ENCODE assay signal across 19 cellular contexts in genomic region chr20:62326959-62327725, GRCh38. TPM values are rescaled to one million over a fixed set of nuclear protein-coding genes. Genes with fewer than 3 reads are reported as not detected.
DNase-seq lines count a peak whose midpoint lies in the region; ATAC-seq, FAIRE-seq and TF ChIP-seq lines count a peak whose summit lies in the region.
"Had no signal": no experiment of that assay in that cellular context is flagged by ENCODE, and none has a peak within 500 bp of the region (broad histone marks: within the 10 kb centered on the region; RNA-seq: fewer than 3 reads in every experiment).

No MANE protein-coding gene starts in this region.

- dilution Hi-C loops in endothelial cell of umbilical vein (cut with MboI; ENCODE audit: extremely low pct_ligation_motif_present, low sequenced_read_pairs): no loop called here

- DNase-seq in HepG2 (ENCODE audit: low spot score): no peak
- no peak for DNase-seq in right lobe of liver
- DNase-seq in PC-3: no peak
- DNase-seq in endothelial cell of umbilical vein (ENCODE audit: low read depth, low spot score): no peak
- DNase-seq in effector CD4-positive, alpha-beta T cell: no peak
- no peak for DNase-seq in T1000 (lab: John Stamatoyannopoulos, UW)
- DNase-seq: C1 segment of cervical spinal cord; CD4-positive, alpha-beta T cell; DMS153; DMS79 treated with DMSO at 0.1 percent for 48 hours; EL; HCEC 1CT; IMR-90 had no signal

- H3K27me3 ChIP-seq in HepG2 (ENCODE audit: control insufficient read depth in 1 of 2, insufficient read depth in 2 of 2, low read length in 2 of 2) (no peaks in the 10 kb centered on the region), right lobe of liver (no peaks in the 10 kb centered on the region), PC-3 (ENCODE audit: low read length) (no peaks in the 10 kb centered on the region), endothelial cell of umbilical vein (ENCODE audit: control insufficient read depth in 2 of 2, insufficient read depth in 2 of 2, low read length in 2 of 2) (no peaks in the 10 kb centered on the region)

- BruUV-seq in HepG2 (replicated peaks; lab: Mats Ljungman, UMichigan) (no TSS peak), PC-3 (replicated peaks; lab: Mats Ljungman, UMichigan) (TSS peak; percentile 10), endothelial cell of umbilical vein (replicated peaks; lab: Mats Ljungman, UMichigan) (TSS peak; percentile 32)

- ATAC-seq in HepG2: no peak
- ATAC-seq in right lobe of liver: no peak
- no peak for ATAC-seq in PC-3
- ATAC-seq in GM21723 (IDR thresholded peaks at IDR 0.05; ENCODE audit: unreplicated experiment): no peak

- H3K4me3 ChIP-seq in HepG2 (replicated peaks in 1 of 3; ENCODE audit: insufficient read depth in 1 of 3, low read depth in 2 of 3, low read length in 3 of 3) (no peak overlapping the region), right lobe of liver (no peak overlapping the region), PC-3 (ENCODE audit: low read length) (no peak overlapping the region), endothelial cell of umbilical vein (replicated peaks in 1 of 3; ENCODE audit: insufficient read depth in 1 of 3, low read depth in 1 of 3, low read length in 3 of 3) (no peak overlapping the region)

- CTCF ChIA-PET in HepG2 (lab: Yijun Ruan, JAX; ENCODE audit: low intra/inter-chr PET ratio, low total read pairs) (no interaction called here), PC-3 (lab: Charles Lee) (no interaction called here), endothelial cell of umbilical vein (lab: Charles Lee) (interaction anchor here (1.5 kb wide), 1 partner anchor 55 kb away, joined by 6 read pairs; no protein-coding TSS in a partner anchor)

- H3K9me3 ChIP-seq in HepG2 (ENCODE audit: low read length) (no peaks in the 10 kb centered on the region), right lobe of liver (no peaks in the 10 kb centered on the region), PC-3 (ENCODE audit: low read length) (no peaks in the 10 kb centered on the region), endothelial cell of umbilical vein (replicated peaks; ENCODE audit: control insufficient read depth, insufficient read depth, low read length) (no peaks in the 10 kb centered on the region)

- no peak for TF ChIP-seq RAD21 in HepG2 (CRISPR knock-in tag; IDR thresholded peaks at IDR 0.05)

- in situ Hi-C loops in HepG2 (cut with HindIII; ENCODE audit: extremely low pct_ligation_motif_present, low pct_unique_long_range_greater_than_20kb): no loop called here

- no peaks in the 10 kb centered on the region for H3K9me2 ChIP-seq in PC-3 (replicated peaks; ENCODE audit: low read length)

- no peaks in the 10 kb centered on the region for H3K4me1 ChIP-seq in HepG2 (ENCODE audit: insufficient read depth, low read length)
- peaks cover 0 to 3% (median 0%) of the 10 kb centered on the region in 4 donors for H3K4me1 ChIP-seq in right lobe of liver
- H3K4me1 ChIP-seq in PC-3 (ENCODE audit: insufficient read depth, low read length): no peaks in the 10 kb centered on the region
- H3K4me1 ChIP-seq in endothelial cell of umbilical vein (ENCODE audit: control insufficient read depth, extremely low read depth, insufficient read depth, low read length): no peaks in the 10 kb centered on the region

- H3K79me2 ChIP-seq in HepG2 (ENCODE audit: insufficient read depth, low read length) (no peaks in the 10 kb centered on the region), PC-3 (ENCODE audit: low read length) (no peaks in the 10 kb centered on the region), endothelial cell of umbilical vein (ENCODE audit: control insufficient read depth, insufficient read depth, low read length) (no peaks in the 10 kb centered on the region)

- H2AFZ ChIP-seq in HepG2 (ENCODE audit: low read length): no peak overlapping the region
- H2AFZ ChIP-seq in PC-3 (ENCODE audit: low read length): no peak overlapping the region
- H2AFZ ChIP-seq in endothelial cell of umbilical vein (ENCODE audit: low read depth, low read length): no peak overlapping the region

- H4K20me1 ChIP-seq in HepG2 (ENCODE audit: insufficient read depth, low read length) (no peaks in the 10 kb centered on the region), PC-3 (ENCODE audit: low read length) (no peaks in the 10 kb centered on the region), endothelial cell of umbilical vein (replicated peaks; ENCODE audit: control insufficient read depth, extremely low read depth, insufficient read depth, low read length) (no peaks in the 10 kb centered on the region)

- H3F3A ChIP-seq in PC-3 (ENCODE audit: low read length, unreplicated experiment): no peaks in the 10 kb centered on the region

- no peak overlapping the region for H3K27ac ChIP-seq in HepG2 (ENCODE audit: extremely low read length, insufficient read depth, low read length)
- no peak overlapping the region for H3K27ac ChIP-seq in right lobe of liver
- H3K27ac ChIP-seq in PC-3 (ENCODE audit: low read length): no peak overlapping the region
- no peak overlapping the region for H3K27ac ChIP-seq in endothelial cell of umbilical vein (ENCODE audit: insufficient read depth, low read depth, low read length)

- FAIRE-seq in HepG2 (lab: Jason Lieb, UNC): no peak
- FAIRE-seq in endothelial cell of umbilical vein (lab: Jason Lieb, UNC): no peak
- FAIRE-seq: A204.1, D721Med, G401.6, GM12891, GM19239 had no signal

- TF ChIP-seq POLR2A in HepG2 (IDR thresholded peaks at IDR 0.05; ENCODE audit: insufficient read depth in 1 of 2, low read depth in 2 of 2, low read length in 2 of 2): no peak; a peak in 1 of 4 replicates
- TF ChIP-seq POLR2A in right lobe of liver (IDR thresholded peaks at IDR 0.05): no peak
- no peak for TF ChIP-seq POLR2A in endothelial cell of umbilical vein (IDR thresholded peaks at IDR 0.05; ENCODE audit: low read depth, low read length)

- TF ChIP-seq EP300 in HepG2 (IDR thresholded peaks at IDR 0.05; ENCODE audit: low read depth in 2 of 2, low read length in 2 of 2) (no peak), HepG2 (CRISPR knock-in tag; IDR thresholded peaks at IDR 0.05; ENCODE audit: borderline replicate concordance) (no peak)

- H3K36me3 ChIP-seq in HepG2 (replicated peaks in 1 of 2; ENCODE audit: control insufficient read depth in 1 of 2, insufficient read depth in 2 of 2, low read length in 2 of 2) (peaks cover 66 to 93% of the 10 kb centered on the region in 2 experiments), right lobe of liver (peaks cover 0 to 13% (median 4%) of the 10 kb centered on the region in 4 donors), PC-3 (ENCODE audit: low read depth, low read length) (peaks cover 79% of the 10 kb centered on the region), endothelial cell of umbilical vein (ENCODE audit: control insufficient read depth in 2 of 2, extremely low read depth in 1 of 2, insufficient read depth in 2 of 2, low read length in 2 of 2) (peaks cover 22 to 58% of the 10 kb centered on the region in 2 experiments)

- no peak overlapping the region for H3K9ac ChIP-seq in HepG2 (ENCODE audit: insufficient read depth, low read depth, low read length)
- H3K9ac ChIP-seq in PC-3 (ENCODE audit: low read length): no peak overlapping the region
- H3K9ac ChIP-seq in endothelial cell of umbilical vein (replicated peaks; ENCODE audit: extremely low read depth, insufficient read depth, low read length): no peak overlapping the region

- POLR2A ChIA-PET in HepG2 (lab: Yijun Ruan, JAX) (interaction anchor here (1.0 to 1.2 kb wide), 2 partner anchors 8 to 41 kb away, joined by 3 to 5 read pairs; no protein-coding TSS in a partner anchor), PC-3 (lab: Charles Lee; ENCODE audit: unreplicated experiment) (no interaction called here), endothelial cell of umbilical vein (lab: Charles Lee) (no interaction called here)

- TF ChIP-seq CTCF in HepG2 (CRISPR knock-in tag; IDR thresholded peaks at IDR 0.05) (no peak), right lobe of liver (IDR thresholded peaks at IDR 0.05) (no peak), PC-3 (conservative IDR thresholded peaks at IDR 0.05; ENCODE audit: low read depth, low read length) (no peak), endothelial cell of umbilical vein (IDR thresholded peaks at IDR 0.05; ENCODE audit: extremely low read depth in 1 of 2, insufficient read depth in 1 of 2, low read depth in 1 of 2, low read length in 2 of 2) (no peak)

- 87% methylated on average over 29 of the region's 30 CpGs for WGBS in HepG2 (ENCODE audit: low lambda C conversion rate)
- WGBS in right lobe of liver (ENCODE audit: insufficient coverage, low coverage, low lambda C conversion rate, missing lambda C conversion rate): 95% methylated on average over 8 of the region's 30 CpGs

- H3K4me2 ChIP-seq in HepG2 (ENCODE audit: low read depth, low read length) (no peak overlapping the region), PC-3 (ENCODE audit: low read length) (no peak overlapping the region), endothelial cell of umbilical vein (ENCODE audit: insufficient read depth, low read length) (no peak overlapping the region)

- no peaks in the 10 kb centered on the region for H3K9me1 ChIP-seq in endothelial cell of umbilical vein (replicated peaks; ENCODE audit: control insufficient read depth, extremely low read depth, insufficient read depth, low read length)

- intact Hi-C loops in HepG2 (cut with micrococcal nuclease; ENCODE audit: unreplicated experiment): no loop called here
- intact Hi-C loops in right lobe of liver (cut with DNase I): no loop called here
- intact Hi-C loops in PC-3 (cut with micrococcal nuclease): no loop called here
- intact Hi-C loops in endothelial cell of umbilical vein (cut with micrococcal nuclease): no loop called here

RNA-seq across cellular contexts. Expression of gene ADRM1, which starts 24.3 kb away (rescaled TPM):
- total RNA-seq in HepG2 (2016; rRNA removed; fragmentation: Illumina TruSeq; extraction: Trizol): 143 and 154 TPM in 2 replicates
- 51.6 and 53.2 TPM in 2 replicates for total RNA-seq in HepG2 (2016; cell fraction: cytosol; rRNA removed; fragmentation: Illumina TruSeq; extraction: Trizol; ENCODE audit: low read depth)
- 149 and 159 TPM in 2 replicates for total RNA-seq in HepG2 (2016; cell fraction: insoluble cytoplasmic fraction; rRNA removed; fragmentation: Illumina TruSeq; extraction: Trizol)
- total RNA-seq in HepG2 (2016; cell fraction: membrane; rRNA removed; fragmentation: Illumina TruSeq; extraction: Trizol): 59.3 and 62.8 TPM in 2 replicates
- total RNA-seq in HepG2 (2016; cell fraction: nucleus; rRNA removed; fragmentation: Illumina TruSeq; extraction: Trizol): 76.2 and 86.5 TPM in 2 replicates
- 92.9 and 106 TPM in 2 replicates for polyA plus RNA-seq in HepG2 (2011; rRNA removed)
- 90.4 and 144 TPM in 2 replicates for polyA plus RNA-seq in HepG2 (2011; cell fraction: cytosol; rRNA removed)
- 158 and 185 TPM in 2 replicates for polyA plus RNA-seq in HepG2 (2011; cell fraction: nucleus; rRNA removed)
- 62.1 and 86.3 TPM in 2 replicates for polyA plus RNA-seq in HepG2 (2012)
- 50.3 and 52.6 TPM in 2 replicates for polyA plus RNA-seq in HepG2 (2016; cell fraction: cytosol; fragmentation: Illumina TruSeq; extraction: Trizol; ENCODE audit: low read depth)
- polyA plus RNA-seq in HepG2 (2016; cell fraction: insoluble cytoplasmic fraction; fragmentation: Illumina TruSeq; extraction: Trizol; ENCODE audit: low read depth): 185 and 189 TPM in 2 replicates
- 54.2 and 55.6 TPM in 2 replicates for polyA plus RNA-seq in HepG2 (2016; cell fraction: membrane; fragmentation: Illumina TruSeq; extraction: Trizol; ENCODE audit: low read depth)
- polyA plus RNA-seq in HepG2 (2016; cell fraction: nucleus; fragmentation: Illumina TruSeq; extraction: Trizol; ENCODE audit: insufficient read depth, low read depth): 165 and 171 TPM in 2 replicates
- polyA minus RNA-seq in HepG2 (2011; rRNA and poly(A)+ RNA removed; ENCODE audit: low replicate concordance): 92.6 and 107 TPM in 2 replicates
- polyA minus RNA-seq in HepG2 (2011; cell fraction: cytosol; rRNA and poly(A)+ RNA removed): 50.7 and 55.0 TPM in 2 replicates
- polyA minus RNA-seq in HepG2 (2011; cell fraction: nucleus; rRNA and poly(A)+ RNA removed): 47.2 and 49.4 TPM in 2 replicates
- total RNA-seq in right lobe of liver: 100 to 1,000 TPM in 2 of 6 experiments, 10 to 100 TPM in 4; 49.5 to 139 (median 55.7) TPM
- 374 and 487 TPM in 2 replicates for total RNA-seq in PC-3 (2014; rRNA removed)
- total RNA-seq in endothelial cell of umbilical vein: 144 and 154 TPM in 2 replicates
- 179 and 249 TPM in 2 replicates for polyA plus RNA-seq in endothelial cell of umbilical vein
- 131 and 170 TPM in 2 replicates for polyA plus RNA-seq in endothelial cell of umbilical vein (2011; cell fraction: cytosol; rRNA removed)
- polyA plus RNA-seq in endothelial cell of umbilical vein (2011; cell fraction: nucleus; rRNA removed): 99.1 and 109 TPM in 2 replicates
- 146 and 147 TPM in 2 replicates for polyA plus RNA-seq in endothelial cell of umbilical vein (2012)
- 65.1 and 70.5 TPM in 2 replicates for polyA minus RNA-seq in endothelial cell of umbilical vein
- polyA minus RNA-seq in endothelial cell of umbilical vein (2011; cell fraction: cytosol; rRNA and poly(A)+ RNA removed): 104 TPM
- 29.3 and 53.9 TPM in 2 replicates for polyA minus RNA-seq in endothelial cell of umbilical vein (2011; cell fraction: nucleus; rRNA and poly(A)+ RNA removed)

RNA-seq across cellular contexts. Expression of gene LAMA5, which starts 40.0 kb away (rescaled TPM):
- 28.5 and 44.7 TPM in 2 replicates for total RNA-seq in HepG2 (2016; rRNA removed; fragmentation: Illumina TruSeq; extraction: Trizol)
- 32.2 and 40.1 TPM in 2 replicates for total RNA-seq in HepG2 (2016; cell fraction: cytosol; rRNA removed; fragmentation: Illumina TruSeq; extraction: Trizol; ENCODE audit: low read depth)
- total RNA-seq in HepG2 (2016; cell fraction: insoluble cytoplasmic fraction; rRNA removed; fragmentation: Illumina TruSeq; extraction: Trizol): 24.0 and 53.5 TPM in 2 replicates
- 23.5 and 24.2 TPM in 2 replicates for total RNA-seq in HepG2 (2016; cell fraction: membrane; rRNA removed; fragmentation: Illumina TruSeq; extraction: Trizol)
- 108 and 131 TPM in 2 replicates for total RNA-seq in HepG2 (2016; cell fraction: nucleus; rRNA removed; fragmentation: Illumina TruSeq; extraction: Trizol)
- 21.0 and 22.7 TPM in 2 replicates for polyA plus RNA-seq in HepG2 (2011; rRNA removed)
- 9.5 and 17.6 TPM in 2 replicates for polyA plus RNA-seq in HepG2 (2011; cell fraction: cytosol; rRNA removed)
- 504 and 754 TPM in 2 replicates for polyA plus RNA-seq in HepG2 (2011; cell fraction: nucleus; rRNA removed)
- polyA plus RNA-seq in HepG2 (2012): 96.2 and 135 TPM in 2 replicates
- polyA plus RNA-seq in HepG2 (2016; cell fraction: cytosol; fragmentation: Illumina TruSeq; extraction: Trizol; ENCODE audit: low read depth): 12.5 and 12.7 TPM in 2 replicates
- 34.3 and 49.3 TPM in 2 replicates for polyA plus RNA-seq in HepG2 (2016; cell fraction: insoluble cytoplasmic fraction; fragmentation: Illumina TruSeq; extraction: Trizol; ENCODE audit: low read depth)
- polyA plus RNA-seq in HepG2 (2016; cell fraction: membrane; fragmentation: Illumina TruSeq; extraction: Trizol; ENCODE audit: low read depth): 14.2 and 17.2 TPM in 2 replicates
- polyA plus RNA-seq in HepG2 (2016; cell fraction: nucleus; fragmentation: Illumina TruSeq; extraction: Trizol; ENCODE audit: insufficient read depth, low read depth): 598 and 620 TPM in 2 replicates
- 26.2 and 35.7 TPM in 2 replicates for polyA minus RNA-seq in HepG2 (2011; rRNA and poly(A)+ RNA removed; ENCODE audit: low replicate concordance)
- 23.2 and 27.1 TPM in 2 replicates for polyA minus RNA-seq in HepG2 (2011; cell fraction: cytosol; rRNA and poly(A)+ RNA removed)
- polyA minus RNA-seq in HepG2 (2011; cell fraction: nucleus; rRNA and poly(A)+ RNA removed): 70.0 and 71.2 TPM in 2 replicates
- total RNA-seq in right lobe of liver: 10 to 100 TPM; 30.3 to 80.8 (median 47.1) TPM
- 196 and 308 TPM in 2 replicates for total RNA-seq in PC-3 (2014; rRNA removed)
- total RNA-seq in endothelial cell of umbilical vein: 138 and 145 TPM in 2 replicates
- 24.0 and 27.2 TPM in 2 replicates for polyA plus RNA-seq in endothelial cell of umbilical vein
- 11.0 and 16.9 TPM in 2 replicates for polyA plus RNA-seq in endothelial cell of umbilical vein (2011; cell fraction: cytosol; rRNA removed)
- 154 and 169 TPM in 2 replicates for polyA plus RNA-seq in endothelial cell of umbilical vein (2011; cell fraction: nucleus; rRNA removed)
- polyA plus RNA-seq in endothelial cell of umbilical vein (2012): 61.7 and 63.1 TPM in 2 replicates
- polyA minus RNA-seq in endothelial cell of umbilical vein: 18.0 and 30.4 TPM in 2 replicates
- 51.0 TPM for polyA minus RNA-seq in endothelial cell of umbilical vein (2011; cell fraction: cytosol; rRNA and poly(A)+ RNA removed)
- polyA minus RNA-seq in endothelial cell of umbilical vein (2011; cell fraction: nucleus; rRNA and poly(A)+ RNA removed): 57.6 and 115 TPM in 2 replicates

RNA-seq across cellular contexts. Expression of gene RPS21, which starts 59.8 kb away (rescaled TPM):
- 2,584 and 2,647 TPM in 2 replicates for total RNA-seq in HepG2 (2016; rRNA removed; fragmentation: Illumina TruSeq; extraction: Trizol)
- 3,497 and 3,511 TPM in 2 replicates for total RNA-seq in HepG2 (2016; cell fraction: cytosol; rRNA removed; fragmentation: Illumina TruSeq; extraction: Trizol; ENCODE audit: low read depth)
- 2,606 and 2,768 TPM in 2 replicates for total RNA-seq in HepG2 (2016; cell fraction: insoluble cytoplasmic fraction; rRNA removed; fragmentation: Illumina TruSeq; extraction: Trizol)
- total RNA-seq in HepG2 (2016; cell fraction: membrane; rRNA removed; fragmentation: Illumina TruSeq; extraction: Trizol): 4,939 and 5,761 TPM in 2 replicates
- 1,156 and 1,166 TPM in 2 replicates for total RNA-seq in HepG2 (2016; cell fraction: nucleus; rRNA removed; fragmentation: Illumina TruSeq; extraction: Trizol)
- polyA plus RNA-seq in HepG2 (2011; rRNA removed): 9,925 and 11,063 TPM in 2 replicates
- polyA plus RNA-seq in HepG2 (2011; cell fraction: cytosol; rRNA removed): 11,031 and 15,081 TPM in 2 replicates
- 5,156 and 5,267 TPM in 2 replicates for polyA plus RNA-seq in HepG2 (2011; cell fraction: nucleus; rRNA removed)
- polyA plus RNA-seq in HepG2 (2012): 6,658 and 8,852 TPM in 2 replicates
- polyA plus RNA-seq in HepG2 (2016; cell fraction: cytosol; fragmentation: Illumina TruSeq; extraction: Trizol; ENCODE audit: low read depth): 5,362 and 5,590 TPM in 2 replicates
- polyA plus RNA-seq in HepG2 (2016; cell fraction: insoluble cytoplasmic fraction; fragmentation: Illumina TruSeq; extraction: Trizol; ENCODE audit: low read depth): 3,197 and 3,428 TPM in 2 replicates
- 5,998 and 6,820 TPM in 2 replicates for polyA plus RNA-seq in HepG2 (2016; cell fraction: membrane; fragmentation: Illumina TruSeq; extraction: Trizol; ENCODE audit: low read depth)
- polyA plus RNA-seq in HepG2 (2016; cell fraction: nucleus; fragmentation: Illumina TruSeq; extraction: Trizol; ENCODE audit: insufficient read depth, low read depth): 2,753 and 2,989 TPM in 2 replicates
- 2,340 and 3,999 TPM in 2 replicates for polyA minus RNA-seq in HepG2 (2011; rRNA and poly(A)+ RNA removed; ENCODE audit: low replicate concordance)
- polyA minus RNA-seq in HepG2 (2011; cell fraction: cytosol; rRNA and poly(A)+ RNA removed): 1,154 and 1,167 TPM in 2 replicates
- polyA minus RNA-seq in HepG2 (2011; cell fraction: nucleus; rRNA and poly(A)+ RNA removed): 809 and 896 TPM in 2 replicates
- 100 to 1,000 TPM; 339 to 696 (median 413) TPM for total RNA-seq in right lobe of liver
- total RNA-seq in PC-3 (2014; rRNA removed): 1,250 and 1,945 TPM in 2 replicates
- total RNA-seq in endothelial cell of umbilical vein: 1,627 and 1,644 TPM in 2 replicates
- 6,186 and 7,710 TPM in 2 replicates for polyA plus RNA-seq in endothelial cell of umbilical vein
- 7,058 and 7,187 TPM in 2 replicates for polyA plus RNA-seq in endothelial cell of umbilical vein (2011; cell fraction: cytosol; rRNA removed)
- polyA plus RNA-seq in endothelial cell of umbilical vein (2011; cell fraction: nucleus; rRNA removed): 1,710 and 1,727 TPM in 2 replicates
- polyA plus RNA-seq in endothelial cell of umbilical vein (2012): 3,439 and 5,474 TPM in 2 replicates
- 1,355 and 1,842 TPM in 2 replicates for polyA minus RNA-seq in endothelial cell of umbilical vein
- polyA minus RNA-seq in endothelial cell of umbilical vein (2011; cell fraction: cytosol; rRNA and poly(A)+ RNA removed): 1,457 TPM
- polyA minus RNA-seq in endothelial cell of umbilical vein (2011; cell fraction: nucleus; rRNA and poly(A)+ RNA removed): 192 and 301 TPM in 2 replicates
